In genomic region chr10:53833908-53834307, GRCh38 we compare ENCODE assay signal across 24 cellular contexts.
"Had no signal": no experiment of that assay in that cellular context is flagged by ENCODE, and none has a peak within 500 bp of the region (broad histone marks: within the 10 kb centered on the region; RNA-seq: fewer than 3 reads in every experiment).

No MANE protein-coding gene starts in this region.

- H3K79me2 ChIP-seq: hepatocyte had no signal

- H3K4me2 ChIP-seq: hepatocyte had no signal

- H3K27me3 ChIP-seq: brain microvascular endothelial cell, esophagus squamous epithelium, gastroesophageal sphincter, heart right ventricle, hepatocyte had no signal

- H3K9me3 Mint-ChIP-seq: activated CD4-positive, alpha-beta T cell treated with anti-CD3 and anti-CD28 coated beads, Interleukin-2, amount 10 ng/mL, durations not matched to agents 7 days and 5 days had no signal

- H3K4me3 ChIP-seq: esophagus squamous epithelium, gastroesophageal sphincter, heart right ventricle, hepatocyte had no signal

- H3K9me3 ChIP-seq: esophagus squamous epithelium, gastroesophageal sphincter, heart right ventricle had no signal

- H3K27ac ChIP-seq: brain microvascular endothelial cell, epithelial cell of prostate, esophagus squamous epithelium, gastroesophageal sphincter, heart right ventricle, hepatocyte had no signal

- DNase-seq: activated CD4-positive, alpha-beta memory T cell treated with anti-CD3 and anti-CD28 coated beads, Interleukin-2, amount 10 ng/mL, durations not matched to agents 7 days and 5 days; activated CD4-positive, alpha-beta T cell treated with anti-CD3 and anti-CD28 coated beads for 1 hour; activated CD4-positive, alpha-beta T cell treated with anti-CD3 and anti-CD28 coated beads for 4 hours; activated CD4-positive, alpha-beta T cell treated with anti-CD3 and anti-CD28 coated beads, Interleukin-2, amount 10 ng/mL, durations not matched to agents 7 days and 5 days; activated CD4-positive, alpha-beta T cell treated with anti-CD3 and anti-CD28 coated beads, Interleukin-2, amount 50 U/mL, for 4 hours; activated effector memory CD4-positive, alpha-beta T cell treated with Interleukin-2 at 50 U/mL for 16 hours; activated gamma-delta T cell treated with Interleukin-2 at 50 U/mL for 16 hours; activated naive CD4-positive, alpha-beta T cell treated with anti-CD3 and anti-CD28 coated beads, Interleukin-2, amount 50 U/mL, for 16 hours; activated naive CD4-positive, alpha-beta T cell treated with Interleukin-2 at 50 U/mL for 16 hours; activated T-cell treated with anti-CD3 and anti-CD28 coated beads, Interleukin-2, amount 50 U/mL, for 4 hours; amniotic stem cell; anterior cingulate cortex; brain microvascular endothelial cell; effector CD8-positive, alpha-beta T cell; esophagus squamous epithelium; foreskin melanocyte; heart right ventricle; T-helper 2 cell had no signal

- H3K4me1 Mint-ChIP-seq: activated CD4-positive, alpha-beta memory T cell treated with anti-CD3 and anti-CD28 coated beads, Interleukin-2, amount 10 ng/mL, durations not matched to agents 7 days and 5 days; activated CD4-positive, alpha-beta T cell treated with anti-CD3 and anti-CD28 coated beads, Interleukin-2, amount 10 ng/mL, durations not matched to agents 7 days and 5 days; activated T-helper 17 cell treated with anti-CD3 and anti-CD28 coated beads, Interleukin-2, amount 50 U/mL, for 72 hours had no signal

- H3K36me3 ChIP-seq: brain microvascular endothelial cell, esophagus squamous epithelium, gastroesophageal sphincter, heart right ventricle had no signal

- H3K4me3 Mint-ChIP-seq: activated CD4-positive, alpha-beta memory T cell treated with anti-CD3 and anti-CD28 coated beads, Interleukin-2, amount 10 ng/mL, durations not matched to agents 7 days and 5 days; activated CD4-positive, alpha-beta T cell treated with anti-CD3 and anti-CD28 coated beads, Interleukin-2, amount 10 ng/mL, durations not matched to agents 7 days and 5 days; activated naive CD8-positive, alpha-beta T cell; activated T-cell treated with anti-CD3 and anti-CD28 coated beads, Interleukin-2, amount 50 U/mL, for 4 hours; activated T-helper 17 cell treated with anti-CD3 and anti-CD28 coated beads, Interleukin-2, amount 50 U/mL, for 72 hours; WTC11 had no signal

- H3K36me3 Mint-ChIP-seq: activated naive CD8-positive, alpha-beta T cell had no signal

- H3K27me3 Mint-ChIP-seq: activated CD4-positive, alpha-beta memory T cell treated with anti-CD3 and anti-CD28 coated beads, Interleukin-2, amount 10 ng/mL, durations not matched to agents 7 days and 5 days; activated CD4-positive, alpha-beta T cell treated with anti-CD3 and anti-CD28 coated beads, Interleukin-2, amount 10 ng/mL, durations not matched to agents 7 days and 5 days; activated naive CD8-positive, alpha-beta T cell; activated T-helper 17 cell treated with anti-CD3 and anti-CD28 coated beads, Interleukin-2, amount 50 U/mL, for 72 hours had no signal

- ATAC-seq: activated T-cell treated with anti-CD3 and anti-CD28 coated beads, Interleukin-2, amount 50 U/mL, for 4 hours; activated T-helper 17 cell treated with anti-CD3 and anti-CD28 coated beads, Interleukin-2, amount 50 U/mL, for 72 hours; gastroesophageal sphincter; heart right ventricle; WTC11 had no signal

- H2AFZ ChIP-seq: hepatocyte had no signal

- H3K4me1 ChIP-seq: esophagus squamous epithelium, gastroesophageal sphincter, heart right ventricle had no signal

- H3K27ac Mint-ChIP-seq: activated CD4-positive, alpha-beta memory T cell treated with anti-CD3 and anti-CD28 coated beads, Interleukin-2, amount 10 ng/mL, durations not matched to agents 7 days and 5 days; activated CD4-positive, alpha-beta T cell treated with anti-CD3 and anti-CD28 coated beads, Interleukin-2, amount 10 ng/mL, durations not matched to agents 7 days and 5 days; activated naive CD8-positive, alpha-beta T cell; activated T-helper 17 cell treated with anti-CD3 and anti-CD28 coated beads, Interleukin-2, amount 50 U/mL, for 72 hours; WTC11 had no signal
